ENCODE assay signal across 27 cellular contexts in genomic region chr18:62989195-62989594, GRCh38.
"Had no signal": no experiment of that assay in that cellular context is flagged by ENCODE, and none has a peak within 500 bp of the region (broad histone marks: within the 10 kb centered on the region; RNA-seq: fewer than 3 reads in every experiment).

No MANE protein-coding gene starts in this region.

- H3K9me3 Mint-ChIP-seq: memory B cell; natural killer cell; neural crest cell; stimulated activated naive CD8-positive, alpha-beta T cell treated with anti-CD3 and anti-CD28 coated beads, Interleukin-15, amount 100 ng/mL, for 72 hours had no signal

- H3K4me2 ChIP-seq: hepatocyte, smooth muscle cell had no signal

- H3K36me3 ChIP-seq: gastrocnemius medialis, neutrophil, pancreas, suprapubic skin, transverse colon, upper lobe of right lung, uterus had no signal

- H3K4me3 Mint-ChIP-seq: memory B cell; natural killer cell; neural crest cell; stimulated activated naive CD8-positive, alpha-beta T cell treated with anti-CD3 and anti-CD28 coated beads, Interleukin-15, amount 100 ng/mL, for 72 hours had no signal

- FAIRE-seq: kidney, pancreas had no signal

- H3K27me3 ChIP-seq: gastrocnemius medialis, hepatocyte, neutrophil, pancreas, suprapubic skin, transverse colon, upper lobe of right lung, uterus had no signal

- H3K27ac Mint-ChIP-seq: memory B cell; natural killer cell; progenitor cell of endocrine pancreas; stimulated activated naive CD8-positive, alpha-beta T cell treated with anti-CD3 and anti-CD28 coated beads, Interleukin-15, amount 100 ng/mL, for 72 hours had no signal

- H3K27ac ChIP-seq: epithelial cell of prostate, gastrocnemius medialis, hepatocyte, neutrophil, pancreas, suprapubic skin, transverse colon, upper lobe of right lung had no signal

- H3K4me1 ChIP-seq: gastrocnemius medialis, pancreas, suprapubic skin, transverse colon, upper lobe of right lung, uterus had no signal

- H3K36me3 Mint-ChIP-seq: memory B cell, natural killer cell had no signal

- H3K9me3 ChIP-seq: gastrocnemius medialis, neutrophil, pancreas, suprapubic skin, transverse colon, upper lobe of right lung, uterus had no signal

- DNase-seq: dorsolateral prefrontal cortex; effector CD4-positive, alpha-beta T cell; gastrocnemius medialis; head of caudate nucleus; kidney; natural killer cell; pancreas; stimulated activated CD4-positive, alpha-beta T cell treated with anti-CD3 and anti-CD28 coated beads, Interleukin-12 subunit alpha, Interleukin-12 subunit beta, amount 100 ng/mL, for 4 hours; stimulated activated CD4-positive, alpha-beta T cell treated with anti-CD3 and anti-CD28 coated beads, Interleukin-1b, Interleukin-23, amount 100 ng/mL, for 48 hours; stimulated activated CD4-positive, alpha-beta T cell treated with anti-CD3 and anti-CD28 coated beads, Interleukin-4, amount 100 ng/mL, for 1 hour; stimulated activated CD8-positive, alpha-beta memory T cell treated with anti-CD3 and anti-CD28 coated beads, Interleukin-4, amount 100 ng/mL, for 48 hours; stimulated activated naive CD4-positive, alpha-beta T cell; stimulated activated naive CD8-positive, alpha-beta T cell treated with anti-CD3 and anti-CD28 coated beads, Interleukin-15, amount 100 ng/mL, for 72 hours; transverse colon; upper lobe of right lung; uterus had no signal

- ATAC-seq: esophagus mucosa; gastrocnemius medialis; natural killer cell; pancreas; sciatic nerve; stimulated activated naive CD8-positive, alpha-beta T cell treated with anti-CD3 and anti-CD28 coated beads, Interleukin-15, amount 100 ng/mL, for 72 hours; upper lobe of right lung had no signal

- H3K4me3 ChIP-seq: gastrocnemius medialis, hepatocyte, lung, pancreas, smooth muscle cell, suprapubic skin, transverse colon, upper lobe of right lung had no signal

- H3K4me1 Mint-ChIP-seq: memory B cell; natural killer cell; stimulated activated naive CD8-positive, alpha-beta T cell treated with anti-CD3 and anti-CD28 coated beads, Interleukin-15, amount 100 ng/mL, for 72 hours had no signal
